16 cellular contexts compared by ENCODE assay signal in the genomic region with DNA sequence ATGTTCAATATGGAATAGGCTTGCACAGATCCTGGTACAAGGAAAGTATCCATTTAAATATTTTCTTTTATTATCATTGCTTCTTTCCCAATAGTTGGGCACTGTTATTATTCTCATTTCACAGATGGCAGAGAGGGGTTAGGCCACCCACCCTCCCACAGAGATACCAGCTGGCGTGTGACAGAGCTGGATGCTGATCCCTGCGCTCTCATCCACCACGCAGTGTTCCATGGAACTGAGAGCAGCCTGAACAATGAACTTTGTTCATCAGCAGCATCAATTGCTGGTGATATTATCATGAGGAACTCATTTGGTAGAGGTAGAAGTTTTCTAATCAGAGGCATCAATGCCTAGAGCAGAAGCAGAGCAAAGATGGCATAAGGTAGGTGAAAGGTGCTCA.
"Had no signal": no experiment of that assay in that cellular context is flagged by ENCODE, and none has a peak within 500 bp of the region (broad histone marks: within the 10 kb centered on the region; RNA-seq: fewer than 3 reads in every experiment).

No MANE protein-coding gene starts in this region.

- ATAC-seq: activated T-cell treated with anti-CD3 and anti-CD28 coated beads, Interleukin-2, amount 50 U/mL, for 72 hours; effector memory CD8-positive, alpha-beta T cell; heart left ventricle; lower lobe of right lung; naive thymus-derived CD4-positive, alpha-beta T cell; WTC11 had no signal

- FAIRE-seq: frontal cortex had no signal

- DNase-seq: activated CD8-positive, alpha-beta memory T cell treated with anti-CD3 and anti-CD28 coated beads, Interleukin-2, amount 50 U/mL, for 48 hours; activated gamma-delta T cell treated with Interleukin-2 at 50 U/mL for 16 hours; activated T-cell treated with anti-CD3 and anti-CD28 coated beads, Interleukin-2, amount 50 U/mL, for 72 hours; dermis blood vessel endothelial cell; effector memory CD8-positive, alpha-beta T cell; heart left ventricle; immature natural killer cell; lower lobe of right lung; naive thymus-derived CD4-positive, alpha-beta T cell; retina; stimulated activated CD4-positive, alpha-beta T cell treated with anti-CD3 and anti-CD28 coated beads, Interleukin-12 subunit alpha, Interleukin-12 subunit beta, amount 100 ng/mL, for 4 hours; stimulated activated CD4-positive, alpha-beta T cell treated with anti-CD3 and anti-CD28 coated beads, Interleukin-2, amount 100 ng/mL, for 24 hours; T-helper 2 cell; thyroid gland had no signal
